In the genomic region with DNA sequence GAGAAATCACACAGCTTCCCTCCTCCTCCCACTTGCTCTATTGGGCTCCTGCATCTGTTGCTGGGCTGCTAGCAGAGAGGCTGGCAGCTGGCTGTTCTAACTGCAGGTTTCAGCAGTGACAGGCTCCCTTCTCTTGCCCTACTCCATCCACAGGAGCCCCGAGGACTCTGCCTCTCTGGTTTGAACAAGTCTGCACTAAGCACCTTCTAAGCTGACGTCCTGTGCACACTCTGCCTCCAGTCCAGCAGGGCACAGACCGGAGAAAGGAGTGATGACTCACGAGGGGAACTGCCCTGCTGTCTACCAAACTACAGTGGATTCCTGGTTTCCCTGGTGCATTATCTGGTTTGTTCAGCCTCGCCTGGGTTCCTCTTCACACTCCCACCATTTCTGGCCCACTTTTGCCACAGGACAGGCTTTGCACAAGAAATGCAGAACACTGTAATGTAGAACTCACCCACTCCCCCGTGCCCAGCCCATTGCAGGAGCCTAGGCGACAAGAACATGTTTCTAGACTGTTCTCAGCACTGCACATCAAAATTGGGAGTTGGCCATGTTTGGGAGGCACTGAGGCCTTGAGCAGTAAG, we compare ENCODE assay signal across 9 cellular contexts. TPM values are rescaled to one million over a fixed set of nuclear protein-coding genes. Genes with fewer than 3 reads are reported as not detected.
DNase-seq lines count a peak whose midpoint lies in the region; ATAC-seq, FAIRE-seq and TF ChIP-seq lines count a peak whose summit lies in the region.
"Had no signal": no experiment of that assay in that cellular context is flagged by ENCODE, and none has a peak within 500 bp of the region (broad histone marks: within the 10 kb centered on the region; RNA-seq: fewer than 3 reads in every experiment).

No MANE protein-coding gene starts in this region.

- CTCF ChIA-PET in PC-3 (lab: Charles Lee), result no interaction called here

- no peak overlapping the region for H2AFZ ChIP-seq in PC-3 (ENCODE audit: low read length)

- no peak overlapping the region for H3K4ac ChIP-seq in mesendoderm (ENCODE audit: low read depth, low read length)

- peak; percentile 76 for ATAC-seq in PC-3
- ATAC-seq in omental fat pad (ENCODE audit: low FRiP score), result peak; percentile 79
- ATAC-seq in GM18520 (IDR thresholded peaks at IDR 0.05; ENCODE audit: unreplicated experiment), result no peak
- ATAC-seq in GM19467 (IDR thresholded peaks at IDR 0.05; ENCODE audit: unreplicated experiment), result no peak

- no peak overlapping the region for H2BK5ac ChIP-seq in mesendoderm (ENCODE audit: low read length)

- no peak overlapping the region for H2BK15ac ChIP-seq in mesendoderm (replicated peaks; ENCODE audit: low read depth)

- H4K20me1 ChIP-seq in PC-3 (ENCODE audit: low read length), result no peaks in the 10 kb centered on the region

- H3K9ac ChIP-seq in PC-3 (ENCODE audit: low read length) (no peak overlapping the region), mesendoderm (ENCODE audit: low read length) (no peak overlapping the region)

- no peaks in the 10 kb centered on the region for H3K79me1 ChIP-seq in mesendoderm (ENCODE audit: low read length)

- H3K4me2 ChIP-seq in PC-3 (ENCODE audit: low read length) (no peak overlapping the region), mesendoderm (ENCODE audit: low read length) (no peak overlapping the region)

- FAIRE-seq in GM19239 (lab: Jason Lieb, UNC), result peak; percentile 87

- H3K79me2 ChIP-seq in PC-3 (ENCODE audit: low read length) (no peaks in the 10 kb centered on the region), mesendoderm (ENCODE audit: control insufficient read depth, insufficient read depth, low read length) (no peaks in the 10 kb centered on the region)

- H4K5ac ChIP-seq in mesendoderm (ENCODE audit: low read length), result no peak overlapping the region

- H3K36me3 ChIP-seq in PC-3 (ENCODE audit: low read depth, low read length) (no peaks in the 10 kb centered on the region), mesendoderm (ENCODE audit: control insufficient read depth, insufficient read depth, low read length) (no peaks in the 10 kb centered on the region)
- H3K36me3 ChIP-seq in effector memory CD4-positive, alpha-beta T cell (ENCODE audit: control insufficient read depth, insufficient read depth, low read length), result no peaks in the 10 kb centered on the region

- H2AK5ac ChIP-seq in mesendoderm (ENCODE audit: low read length), result no peak overlapping the region

- intact Hi-C loops in PC-3 (cut with micrococcal nuclease), result no loop called here

- peaks cover 94% of the 10 kb centered on the region for H3K27me3 ChIP-seq in PC-3 (ENCODE audit: low read length)
- H3K27me3 ChIP-seq in effector memory CD4-positive, alpha-beta T cell (replicated peaks; ENCODE audit: control insufficient read depth, insufficient read depth, low read length, poor library complexity, severe bottlenecking), result no peaks in the 10 kb centered on the region
- no peaks in the 10 kb centered on the region for H3K27me3 ChIP-seq in mesendoderm (ENCODE audit: insufficient read depth, low read length, poor library complexity)

- DNase-seq in GM19239 (ENCODE audit: insufficient read length, low spot score), result no peak
- peak; percentile 58 for DNase-seq in PC-3
- DNase-seq in effector memory CD4-positive, alpha-beta T cell, result no peak
- no peak for DNase-seq in omental fat pad (ENCODE audit: low spot score)
- no peak for DNase-seq in mesendoderm
- no peak for DNase-seq in GM19238 (ENCODE audit: insufficient read length, low spot score)

- no CpG with 5 or more reads among the region's 7 CpGs for WGBS in mesendoderm (ENCODE audit: extremely low coverage, insufficient coverage, low lambda C conversion rate)

- no peak overlapping the region for H3K18ac ChIP-seq in mesendoderm (ENCODE audit: low read length)

- no peak overlapping the region for H3K56ac ChIP-seq in mesendoderm (ENCODE audit: low read length)

- no peak for TF ChIP-seq CTCF in PC-3 (conservative IDR thresholded peaks at IDR 0.05; ENCODE audit: low read depth, low read length)
- TF ChIP-seq CTCF in omental fat pad (IDR thresholded peaks at IDR 0.05), result no peak

- H3K23ac ChIP-seq in mesendoderm (ENCODE audit: low read length), result no peak overlapping the region

- no peaks in the 10 kb centered on the region for H3K4me1 ChIP-seq in PC-3 (ENCODE audit: insufficient read depth, low read length)
- H3K4me1 ChIP-seq in effector memory CD4-positive, alpha-beta T cell (ENCODE audit: control insufficient read depth, insufficient read depth, low read length, poor library complexity, severe bottlenecking), result peaks cover 80% of the 10 kb centered on the region
- H3K4me1 ChIP-seq in mesendoderm (ENCODE audit: control insufficient read depth, low read depth, low read length), result no peaks in the 10 kb centered on the region

- POLR2A ChIA-PET in PC-3 (lab: Charles Lee; ENCODE audit: unreplicated experiment), result no interaction called here

- H3F3A ChIP-seq in PC-3 (ENCODE audit: low read length, unreplicated experiment), result no peaks in the 10 kb centered on the region

- H3K27ac ChIP-seq in PC-3 (ENCODE audit: low read length) (no peak overlapping the region), mesendoderm (ENCODE audit: low read depth, low read length) (no peak overlapping the region)
- peak overlapping the region; percentile 36 for H3K27ac ChIP-seq in effector memory CD4-positive, alpha-beta T cell (ENCODE audit: insufficient read depth, low read length, poor library complexity, severe bottlenecking)

- no TSS peak for BruUV-seq in PC-3 (replicated peaks; lab: Mats Ljungman, UMichigan)

- no peaks in the 10 kb centered on the region for H3K9me3 ChIP-seq in PC-3 (ENCODE audit: low read length)
- H3K9me3 ChIP-seq in effector memory CD4-positive, alpha-beta T cell (ENCODE audit: control insufficient read depth, low read length), result no peaks in the 10 kb centered on the region

- H4K8ac ChIP-seq in mesendoderm (ENCODE audit: low read depth, low read length), result no peak overlapping the region

- H2BK120ac ChIP-seq in mesendoderm (ENCODE audit: low read depth, low read length), result no peak overlapping the region

- no peaks in the 10 kb centered on the region for H3K9me2 ChIP-seq in PC-3 (replicated peaks; ENCODE audit: low read length)

- H3K4me3 ChIP-seq in PC-3 (ENCODE audit: low read length), result no peak overlapping the region
- H3K4me3 ChIP-seq in effector memory CD4-positive, alpha-beta T cell (ENCODE audit: insufficient read depth, low read depth, low read length, poor library complexity, severe bottlenecking), result no peak overlapping the region
- H3K4me3 ChIP-seq in mesendoderm (ENCODE audit: low read length), result no peak overlapping the region

RNA-seq across cellular contexts. Expression of a gene that starts 26.0 kb away (rescaled TPM):
- total RNA-seq in PC-3 (2014; rRNA removed), result not detected in 2 replicates
- total RNA-seq in omental fat pad, result 10 to 100 TPM; 23.2 to 65.9 (median 44.4) TPM
- 0.06 TPM for polyA plus RNA-seq in mesendoderm (2013, experiment 1 of 2)
- 0.10 TPM for polyA plus RNA-seq in mesendoderm (2013, experiment 2 of 2)
- polyA plus RNA-seq: fibroblast of lung had no signal

Comparison
In these comparisons a context has a peak if more than half of its experiments do, and no peak if none do; other contexts are left out.
1. ATAC-seq: peak in PC-3 (single experiment) and omental fat pad (single experiment); none in GM18520 (single experiment) and GM19467 (single experiment).
2. RNA of a gene that starts 26.0 kb away (total RNA-seq): 23.2 to 65.9 TPM in omental fat pad; not detected in PC-3; every median in the first group is over 10 times any median in the second.